8 cellular contexts compared by ENCODE assay signal in genomic region chr3:25664066-25664809, GRCh38. TPM values are rescaled to one million over a fixed set of nuclear protein-coding genes. Genes with fewer than 3 reads are reported as not detected.
DNase-seq lines count a peak whose midpoint lies in the region; ATAC-seq and TF ChIP-seq lines count a peak whose summit lies in the region.

No MANE protein-coding gene starts in this region.

- H3K4me3 Mint-ChIP-seq in T-helper 17 cell = peak overlapping the region; percentile 98

- peak overlapping the region; percentile 77 for H3K4me3 ChIP-seq in AG04450 (ENCODE audit: low read depth, low read length)

- H3K36me3 Mint-ChIP-seq in T-helper 17 cell (ENCODE audit: low read depth) = peaks cover 8% of the 10 kb centered on the region

- H3K27ac ChIP-seq in AG04450 (ENCODE audit: low read depth, low read length) = peak overlapping the region; percentile 79

- intact Hi-C loops in sciatic nerve (cut with DNase I) = no loop called here

- no peaks in the 10 kb centered on the region for H3K27me3 Mint-ChIP-seq in T-helper 17 cell

- DNase-seq in AG04450 (ENCODE audit: low read depth, low spot score) (no peak), T-helper 17 cell (peak; percentile 39 to 66 (median 62)), anterior cingulate cortex (lab: John Stamatoyannopoulos, UW) (peak in 56 of 58 donors; percentile 18 to 82 (median 63)), hippocampal formation (lab: John Stamatoyannopoulos, UW) (peak; percentile 65 to 73), sciatic nerve (ENCODE audit: low spot score) (peak; percentile 87), inferior parietal cortex (ENCODE audit: extremely low spot score) (no peak)

- ATAC-seq in GM18870 (IDR thresholded peaks at IDR 0.05; ENCODE audit: unreplicated experiment) = peak; percentile 6
- ATAC-seq in HG03108 (IDR thresholded peaks at IDR 0.05; ENCODE audit: unreplicated experiment) = peak; percentile 16
- peak; percentile 45 for ATAC-seq in T-helper 17 cell
- peak; percentile 54 for ATAC-seq in sciatic nerve

- CTCF ChIA-PET in AG04450 (lab: Charles Lee) = interaction anchor here (0.6 to 1.7 kb wide), 2 partner anchors 119 to 193 kb away, joined by 4 to 5 read pairs; no protein-coding TSS in a partner anchor

- POLR2A ChIA-PET in AG04450 (lab: Yijun Ruan, JAX) = interaction anchor here (1.9 kb wide), 1 partner anchor 119 kb away, joined by 11 read pairs; the partner anchor contains the start of gene NGLY1

- peak overlapping the region; percentile 99 for H3K27ac Mint-ChIP-seq in T-helper 17 cell

- H3K9me3 ChIP-seq in AG04450 (ENCODE audit: control insufficient read depth, insufficient read depth, low read length) (no peaks in the 10 kb centered on the region), T-helper 17 cell (ENCODE audit: control insufficient read depth, low read length, poor library complexity, severe bottlenecking) (no peaks in the 10 kb centered on the region)

- peaks cover 39% of the 10 kb centered on the region for H3K4me1 Mint-ChIP-seq in T-helper 17 cell

- TF ChIP-seq CTCF in AG04450 (IDR thresholded peaks at IDR 0.05; ENCODE audit: low read depth, low read length) = no peak

- H3K27me3 ChIP-seq in AG04450 (ENCODE audit: control insufficient read depth, insufficient read depth, low read length) = no peaks in the 10 kb centered on the region

RNA-seq across cellular contexts. Expression of gene TOP2B, which starts 0.5 kb away (rescaled TPM):
- polyA plus RNA-seq in AG04450 (2011; rRNA removed) = 76.9 and 95.9 TPM in 2 replicates
- 38.9 and 68.4 TPM in 2 replicates for polyA minus RNA-seq in AG04450 (2011; rRNA and poly(A)+ RNA removed)
- total RNA-seq in T-helper 17 cell (100 to 1,000 TPM in 1 of 2 donors, 10 to 100 TPM in 1; 91.8 to 113 TPM), sciatic nerve (125 TPM)

Comparison
In these comparisons a context has a peak if more than half of its experiments do, and no peak if none do; other contexts are left out.
1. DNase-seq: peak in T-helper 17 cell (3 of 3), anterior cingulate cortex (56 of 58), hippocampal formation (2 of 2) and sciatic nerve (single experiment); none in AG04450 (single experiment) and inferior parietal cortex (single experiment).
2. Peak in every context shown above with its lines, with median percentiles within 50 percentile points of each other: ATAC-seq.